ENCODE assay signal across 2 cellular contexts in genomic region chr7:26213821-26214515, GRCh38.
TF ChIP-seq lines count a peak whose summit lies in the region.

No MANE protein-coding gene starts in this region.

TF ChIP-seq in HEK293, 187 proteins besides CTCF, POLR2A, EP300 and RAD21 (continued from another document):
- TF ChIP-seq HIC1 (tag by site-specific recombination; IDR thresholded peaks at IDR 0.05) (no peak), ZFHX2 (tag by site-specific recombination; conservative IDR thresholded peaks at IDR 0.05) (no peak), IKZF3 (tag by site-specific recombination; IDR thresholded peaks at IDR 0.05) (0 out of 2 replicates have a peak, but pooled peaks have one; percentile 17), ZBTB7A (tag by site-specific recombination; IDR thresholded peaks at IDR 0.05; ENCODE audit: low read depth) (no peak)

TF ChIP-seq in HEK293T, 16 proteins besides CTCF, POLR2A, EP300 and RAD21 (continued from another document):
- TF ChIP-seq PKNOX1 (IDR thresholded peaks at IDR 0.05) (no peak), FOXM1 (IDR thresholded peaks at IDR 0.05; ENCODE audit: borderline replicate concordance) (no peak), FOXA1 (IDR thresholded peaks at IDR 0.05) (no peak), BHLHE40 (IDR thresholded peaks at IDR 0.05; ENCODE audit: borderline replicate concordance) (no peak), ZNF384 (IDR thresholded peaks at IDR 0.05) (no peak), L3MBTL2 (conservative IDR thresholded peaks at IDR 0.05) (no peak), SUZ12 (IDR thresholded peaks at IDR 0.05) (no peak), NFRKB (IDR thresholded peaks at IDR 0.05) (no peak), CTBP1 (IDR thresholded peaks at IDR 0.05; ENCODE audit: borderline replicate concordance) (no peak), SP1 (IDR thresholded peaks at IDR 0.05) (no peak), HDGF (IDR thresholded peaks at IDR 0.05; ENCODE audit: borderline replicate concordance) (no peak), LEF1 (IDR thresholded peaks at IDR 0.05; ENCODE audit: borderline replicate concordance) (no peak)
